ENCODE assay signal across 18 cellular contexts in the genomic region with DNA sequence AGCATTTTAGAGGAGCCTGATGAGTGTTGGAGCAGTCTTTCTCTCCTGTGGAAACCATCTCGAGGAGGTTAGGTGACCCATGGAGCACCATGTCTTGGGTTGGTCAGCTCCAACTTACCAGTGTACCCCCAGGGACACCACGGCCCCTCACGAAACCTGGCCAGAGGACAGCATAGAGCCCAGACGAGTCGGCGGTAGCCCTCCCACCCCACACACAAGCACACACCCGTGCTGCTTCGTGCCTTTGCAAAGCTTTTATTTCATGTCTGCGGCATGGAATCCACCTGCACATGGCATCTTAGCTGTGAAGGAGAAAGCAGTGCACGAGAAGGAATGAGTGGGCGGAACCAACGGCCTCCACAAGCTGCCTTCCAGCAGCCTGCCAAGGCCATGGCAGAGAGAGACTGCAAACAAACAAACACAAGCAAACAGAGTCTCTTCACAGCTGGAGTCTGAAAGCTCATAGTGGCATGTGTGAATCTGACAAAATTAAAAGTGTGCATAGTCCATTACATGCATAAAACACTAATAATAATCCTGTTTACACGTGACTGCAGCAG. TPM values are rescaled to one million over a fixed set of nuclear protein-coding genes. Genes with fewer than 3 reads are reported as not detected.
DNase-seq lines count a peak whose midpoint lies in the region; ATAC-seq and TF ChIP-seq lines count a peak whose summit lies in the region.
"Had no signal": no experiment of that assay in that cellular context is flagged by ENCODE, and none has a peak within 500 bp of the region (broad histone marks: within the 10 kb centered on the region; RNA-seq: fewer than 3 reads in every experiment).

No MANE protein-coding gene starts in this region.

- peak; percentile 8 for ATAC-seq in activated T-helper 17 cell treated with anti-CD3 and anti-CD28 coated beads, Interleukin-2, amount 50 U/mL, for 72 hours (replicated peaks)
- ATAC-seq in naive thymus-derived CD8-positive, alpha-beta T cell, result peak in 1 of 2 donors; percentile 8
- no peak for ATAC-seq in WTC11
- ATAC-seq: sciatic nerve had no signal

- CTCF ChIA-PET in WTC11 (lab: Charles Lee), result interaction anchor here (1.2 to 2.8 kb wide), 3 partner anchors 13 to 205 kb away, joined by 3 to 9 read pairs (median 5); no protein-coding TSS in a partner anchor

- H3K27me3 ChIP-seq in H7 (ENCODE audit: control insufficient read depth, insufficient read depth, low read length), result no peaks in the 10 kb centered on the region
- H3K27me3 ChIP-seq in WERI-Rb-1 (ENCODE audit: insufficient read depth, low read depth, severe bottlenecking), result no peaks in the 10 kb centered on the region
- H3K27me3 ChIP-seq: colonic mucosa, pancreas had no signal

- H3K36me3 ChIP-seq in H7 (replicated peaks; ENCODE audit: control insufficient read depth, insufficient read depth, low read length) (peaks cover 49% of the 10 kb centered on the region), WERI-Rb-1 (peaks cover 73% of the 10 kb centered on the region)

- no peak overlapping the region for H3K4me3 Mint-ChIP-seq in activated CD4-positive, alpha-beta T cell treated with anti-CD3 and anti-CD28 coated beads, Interleukin-2, amount 10 ng/mL, durations not matched to agents 24 days and 14 days
- H3K4me3 Mint-ChIP-seq in activated T-helper 17 cell treated with anti-CD3 and anti-CD28 coated beads, Interleukin-2, amount 50 U/mL, for 72 hours, result no peak overlapping the region
- peak overlapping the region in 1 of 10 donors; percentile 29 for H3K4me3 Mint-ChIP-seq in naive thymus-derived CD8-positive, alpha-beta T cell
- H3K4me3 Mint-ChIP-seq in WTC11, result no peak overlapping the region

- no peaks in the 10 kb centered on the region for H3K27me3 Mint-ChIP-seq in activated CD4-positive, alpha-beta T cell treated with anti-CD3 and anti-CD28 coated beads, Interleukin-2, amount 10 ng/mL, durations not matched to agents 24 days and 14 days
- H3K27me3 Mint-ChIP-seq in activated T-helper 17 cell treated with anti-CD3 and anti-CD28 coated beads, Interleukin-2, amount 50 U/mL, for 72 hours, result no peaks in the 10 kb centered on the region
- H3K27me3 Mint-ChIP-seq in naive thymus-derived CD8-positive, alpha-beta T cell, result no peaks in the 10 kb centered on the region
- H3K27me3 Mint-ChIP-seq in WTC11 (ENCODE audit: low read depth), result no peaks in the 10 kb centered on the region

- no peak overlapping the region for H3K27ac Mint-ChIP-seq in activated CD4-positive, alpha-beta T cell treated with anti-CD3 and anti-CD28 coated beads, Interleukin-2, amount 10 ng/mL, durations not matched to agents 24 days and 14 days
- peak overlapping the region; percentile 80 for H3K27ac Mint-ChIP-seq in activated T-helper 17 cell treated with anti-CD3 and anti-CD28 coated beads, Interleukin-2, amount 50 U/mL, for 72 hours
- H3K27ac Mint-ChIP-seq in naive thymus-derived CD8-positive, alpha-beta T cell, result peak overlapping the region in 7 of 10 donors; percentile 37 to 85 (median 61)
- H3K27ac Mint-ChIP-seq in WTC11, result no peak overlapping the region

- no peaks in the 10 kb centered on the region for H3K9me3 ChIP-seq in WERI-Rb-1 (ENCODE audit: severe bottlenecking)
- H3K9me3 ChIP-seq: colonic mucosa, pancreas had no signal

- H3K9me3 Mint-ChIP-seq in activated CD4-positive, alpha-beta T cell treated with anti-CD3 and anti-CD28 coated beads, Interleukin-2, amount 10 ng/mL, durations not matched to agents 24 days and 14 days, result no peaks in the 10 kb centered on the region
- H3K9me3 Mint-ChIP-seq in activated T-helper 17 cell treated with anti-CD3 and anti-CD28 coated beads, Interleukin-2, amount 50 U/mL, for 72 hours, result no peaks in the 10 kb centered on the region
- no peaks in the 10 kb centered on the region for H3K9me3 Mint-ChIP-seq in naive thymus-derived CD8-positive, alpha-beta T cell
- no peaks in the 10 kb centered on the region for H3K9me3 Mint-ChIP-seq in WTC11

- POLR2A ChIA-PET in naive thymus-derived CD8-positive, alpha-beta T cell (lab: Charles Lee), result interaction anchor here (0.6 to 1.1 kb wide), 3 partner anchors 15 to 146 kb away, joined by 3 to 5 read pairs (median 3); no protein-coding TSS in a partner anchor
- POLR2A ChIA-PET in WTC11 (lab: Charles Lee), result no interaction called here

- H3K27ac ChIP-seq in WERI-Rb-1, result no peak overlapping the region
- H3K27ac ChIP-seq: colonic mucosa, KMS-11, pancreas had no signal

- TF ChIP-seq CTCF in WTC11 (IDR thresholded peaks at IDR 0.05), result no peak
- TF ChIP-seq CTCF in WERI-Rb-1 (IDR thresholded peaks at IDR 0.05; ENCODE audit: low read depth, low read length), result no peak

- intact Hi-C loops in activated CD4-positive, alpha-beta T cell treated with anti-CD3 and anti-CD28 coated beads, Interleukin-2, amount 10 ng/mL, durations not matched to agents 24 days and 14 days (cut with micrococcal nuclease), result loop anchor here (5.0 kb wide), 1 partner anchor 63 kb away; no protein-coding TSS in a partner anchor

- H3K36me3 Mint-ChIP-seq in activated CD4-positive, alpha-beta T cell treated with anti-CD3 and anti-CD28 coated beads, Interleukin-2, amount 10 ng/mL, durations not matched to agents 24 days and 14 days (ENCODE audit: low read depth), result peaks cover 82% of the 10 kb centered on the region
- peaks cover 98% of the 10 kb centered on the region for H3K36me3 Mint-ChIP-seq in activated T-helper 17 cell treated with anti-CD3 and anti-CD28 coated beads, Interleukin-2, amount 50 U/mL, for 72 hours (ENCODE audit: low read depth)
- H3K36me3 Mint-ChIP-seq in naive thymus-derived CD8-positive, alpha-beta T cell, result peaks cover 4 to 76% (median 44%) of the 10 kb centered on the region in 3 donors
- H3K36me3 Mint-ChIP-seq in WTC11, result peaks cover 59% of the 10 kb centered on the region

- H3K4me3 ChIP-seq in H7 (ENCODE audit: insufficient read depth, low read depth, low read length), result no peak overlapping the region
- no peak overlapping the region for H3K4me3 ChIP-seq in WERI-Rb-1 (ENCODE audit: low read depth, low read length)
- H3K4me3 ChIP-seq: colonic mucosa, pancreas had no signal

- H3K4me1 Mint-ChIP-seq in activated CD4-positive, alpha-beta T cell treated with anti-CD3 and anti-CD28 coated beads, Interleukin-2, amount 10 ng/mL, durations not matched to agents 24 days and 14 days, result peaks cover 4% of the 10 kb centered on the region
- H3K4me1 Mint-ChIP-seq in activated T-helper 17 cell treated with anti-CD3 and anti-CD28 coated beads, Interleukin-2, amount 50 U/mL, for 72 hours, result peaks cover 20% of the 10 kb centered on the region
- H3K4me1 Mint-ChIP-seq in naive thymus-derived CD8-positive, alpha-beta T cell, result peaks cover 3 to 5% (median 4%) of the 10 kb centered on the region in 4 donors
- H3K4me1 Mint-ChIP-seq in WTC11, result peaks cover 14% of the 10 kb centered on the region

- DNase-seq in activated CD4-positive, alpha-beta T cell treated with anti-CD3 and anti-CD28 coated beads, Interleukin-2, amount 10 ng/mL, durations not matched to agents 24 days and 14 days, result peak; percentile 56
- DNase-seq in activated CD4-positive, alpha-beta T cell treated with anti-CD3 and anti-CD28 coated beads for 48 hours, result no peak
- DNase-seq in H7 (peak; percentile 31), AG08395 (ENCODE audit: low spot score) (no peak), WTC11 (ENCODE audit: low spot score) (no peak), WERI-Rb-1 (no peak)
- DNase-seq in naive thymus-derived CD8-positive, alpha-beta T cell, result peak in 1 of 10 donors; percentile 13
- DNase-seq: aorta; CD8-positive, alpha-beta memory T cell; colonic mucosa; hippocampal formation; islet precursor cell; NCI-H2107; RPMI8226 had no signal

TF ChIP-seq in WTC11, 78 proteins besides CTCF, POLR2A, EP300 and RAD21:
- TF ChIP-seq NFE2L1 (CRISPR knock-in tag; IDR thresholded peaks at IDR 0.05), result no peak
- TF ChIP-seq ZNF232 (CRISPR knock-in tag; IDR thresholded peaks at IDR 0.05), result no peak
- TF ChIP-seq, protein P1, sequence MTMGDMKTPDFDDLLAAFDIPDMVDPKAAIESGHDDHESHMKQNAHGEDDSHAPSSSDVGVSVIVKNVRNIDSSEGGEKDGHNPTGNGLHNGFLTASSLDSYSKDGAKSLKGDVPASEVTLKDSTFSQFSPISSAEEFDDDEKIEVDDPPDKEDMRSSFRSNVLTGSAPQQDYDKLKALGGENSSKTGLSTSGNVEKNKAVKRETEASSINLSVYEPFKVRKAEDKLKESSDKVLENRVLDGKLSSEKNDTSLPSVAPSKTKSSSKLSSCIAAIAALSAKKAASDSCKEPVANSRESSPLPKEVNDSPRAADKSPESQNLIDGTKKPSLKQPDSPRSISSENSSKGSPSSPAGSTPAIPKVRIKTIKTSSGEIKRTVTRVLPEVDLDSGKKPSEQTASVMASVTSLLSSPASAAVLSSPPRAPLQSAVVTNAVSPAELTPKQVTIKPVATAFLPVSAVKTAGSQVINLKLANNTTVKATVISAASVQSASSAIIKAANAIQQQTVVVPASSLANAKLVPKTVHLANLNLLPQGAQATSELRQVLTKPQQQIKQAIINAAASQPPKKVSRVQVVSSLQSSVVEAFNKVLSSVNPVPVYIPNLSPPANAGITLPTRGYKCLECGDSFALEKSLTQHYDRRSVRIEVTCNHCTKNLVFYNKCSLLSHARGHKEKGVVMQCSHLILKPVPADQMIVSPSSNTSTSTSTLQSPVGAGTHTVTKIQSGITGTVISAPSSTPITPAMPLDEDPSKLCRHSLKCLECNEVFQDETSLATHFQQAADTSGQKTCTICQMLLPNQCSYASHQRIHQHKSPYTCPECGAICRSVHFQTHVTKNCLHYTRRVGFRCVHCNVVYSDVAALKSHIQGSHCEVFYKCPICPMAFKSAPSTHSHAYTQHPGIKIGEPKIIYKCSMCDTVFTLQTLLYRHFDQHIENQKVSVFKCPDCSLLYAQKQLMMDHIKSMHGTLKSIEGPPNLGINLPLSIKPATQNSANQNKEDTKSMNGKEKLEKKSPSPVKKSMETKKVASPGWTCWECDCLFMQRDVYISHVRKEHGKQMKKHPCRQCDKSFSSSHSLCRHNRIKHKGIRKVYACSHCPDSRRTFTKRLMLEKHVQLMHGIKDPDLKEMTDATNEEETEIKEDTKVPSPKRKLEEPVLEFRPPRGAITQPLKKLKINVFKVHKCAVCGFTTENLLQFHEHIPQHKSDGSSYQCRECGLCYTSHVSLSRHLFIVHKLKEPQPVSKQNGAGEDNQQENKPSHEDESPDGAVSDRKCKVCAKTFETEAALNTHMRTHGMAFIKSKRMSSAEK (CRISPR knock-in tag; IDR thresholded peaks at IDR 0.05; ENCODE audit: borderline replicate concordance), result no peak

RNA-seq across cellular contexts. Expression of a gene that starts 53.6 kb away (rescaled TPM):
- 204 and 215 TPM in 2 replicates for total RNA-seq in activated CD4-positive, alpha-beta T cell treated with anti-CD3 and anti-CD28 coated beads, Interleukin-2, amount 10 ng/mL, durations not matched to agents 24 days and 14 days
- 203 and 216 TPM in 2 replicates for total RNA-seq in H7 (2014; rRNA removed; shearing (Covaris generic))
- 100 to 1,000 TPM; 159 to 212 TPM for total RNA-seq in activated T-helper 17 cell treated with anti-CD3 and anti-CD28 coated beads, Interleukin-2, amount 50 U/mL, for 72 hours
- 100 to 1,000 TPM; 202 to 212 TPM for total RNA-seq in naive thymus-derived CD8-positive, alpha-beta T cell
- 100 to 1,000 TPM; 127 to 168 (median 143) TPM for polyA plus RNA-seq in naive thymus-derived CD8-positive, alpha-beta T cell
- total RNA-seq in WTC11 (2021), result 194 to 215 TPM (median 199 TPM) in 3 replicates

Comparison
In these comparisons a context has a peak if more than half of its experiments do, and no peak if none do; other contexts are left out.
1. DNase-seq: peak in activated CD4-positive, alpha-beta T cell treated with anti-CD3 and anti-CD28 coated beads, Interleukin-2, amount 10 ng/mL, durations not matched to agents 24 days and 14 days (single experiment) and H7 (single experiment); none in activated CD4-positive, alpha-beta T cell treated with anti-CD3 and anti-CD28 coated beads for 48 hours (single experiment), AG08395 (single experiment), WTC11 (single experiment) and WERI-Rb-1 (single experiment).
2. H3K27ac Mint-ChIP-seq: peak in activated T-helper 17 cell treated with anti-CD3 and anti-CD28 coated beads, Interleukin-2, amount 50 U/mL, for 72 hours (single experiment) and naive thymus-derived CD8-positive, alpha-beta T cell (7 of 10); none in activated CD4-positive, alpha-beta T cell treated with anti-CD3 and anti-CD28 coated beads, Interleukin-2, amount 10 ng/mL, durations not matched to agents 24 days and 14 days (single experiment) and WTC11 (single experiment).